ENCODE assay signal across 25 cellular contexts in the genomic region with DNA sequence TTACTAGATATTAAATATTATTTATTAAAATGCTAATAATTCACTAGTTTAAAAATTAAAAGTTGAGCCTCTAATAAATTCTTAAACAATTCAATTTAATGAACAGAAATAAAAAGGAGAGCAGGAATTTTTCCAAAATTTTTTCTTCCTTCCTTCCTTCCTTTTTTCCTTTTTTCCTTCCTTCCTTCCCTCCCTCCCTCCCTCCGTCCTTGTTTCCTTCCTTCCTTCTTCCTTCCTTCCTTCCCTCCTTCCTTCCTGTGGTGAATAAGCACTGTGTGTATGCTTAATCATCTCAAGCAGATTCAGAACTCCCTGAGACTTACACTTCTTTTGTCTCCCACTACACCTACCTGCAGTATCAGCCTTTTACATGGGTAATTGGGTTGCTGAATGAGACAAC.
"Had no signal": no experiment of that assay in that cellular context is flagged by ENCODE, and none has a peak within 500 bp of the region (broad histone marks: within the 10 kb centered on the region; RNA-seq: fewer than 3 reads in every experiment).

No MANE protein-coding gene starts in this region.

- H3K4me1 Mint-ChIP-seq: activated CD4-positive, alpha-beta T cell treated with anti-CD3 and anti-CD28 coated beads, Interleukin-2, amount 10 ng/mL, durations not matched to agents 7 days and 5 days; activated naive CD4-positive, alpha-beta T cell treated with anti-CD3 and anti-CD28 coated beads, Interleukin-2, amount 10 ng/mL, durations not matched to agents 7 days and 5 days; activated T-helper 17 cell treated with anti-CD3 and anti-CD28 coated beads, Interleukin-2, amount 50 U/mL, for 72 hours; T-cell had no signal

- H3K36me3 Mint-ChIP-seq: activated CD4-positive, alpha-beta memory T cell treated with anti-CD3 and anti-CD28 coated beads for 36 hours; activated naive CD4-positive, alpha-beta T cell treated with anti-CD3 and anti-CD28 coated beads, Interleukin-2, amount 10 ng/mL, durations not matched to agents 7 days and 5 days; activated naive CD8-positive, alpha-beta T cell treated with anti-CD3 and anti-CD28 coated beads for 36 hours; T-cell had no signal

- H3K4me3 ChIP-seq: adrenal gland, colonic mucosa had no signal

- H3K27me3 ChIP-seq: adrenal gland, colonic mucosa had no signal

- DNase-seq: activated CD4-positive, alpha-beta memory T cell treated with anti-CD3 and anti-CD28 coated beads for 36 hours; activated CD4-positive, alpha-beta T cell treated with anti-CD3 and anti-CD28 coated beads, Interleukin-2, amount 10 ng/mL, durations not matched to agents 7 days and 5 days; activated CD4-positive, CD25-positive, alpha-beta regulatory T cell; activated CD8-positive, alpha-beta memory T cell treated with anti-CD3 and anti-CD28 coated beads for 24 hours; activated gamma-delta T cell; activated naive CD4-positive, alpha-beta T cell treated with anti-CD3 and anti-CD28 coated beads, Interleukin-2, amount 10 ng/mL, durations not matched to agents 7 days and 5 days; activated naive CD8-positive, alpha-beta T cell treated with anti-CD3 and anti-CD28 coated beads for 36 hours; activated T-cell treated with anti-CD3 and anti-CD28 coated beads, Interleukin-2, amount 50 U/mL, for 4 hours; adrenal gland; anterior cingulate cortex; cerebellar nuclear complex; colonic mucosa; Kasumi-1; NCI-H1105; NCI-H146; NCI-H187 treated with DMSO at 0.1 percent for 48 hours; NCI-H2081 treated with DMSO at 0.1 percent for 48 hours; NCI-H446; NCI-H524; SHP77 treated with DMSO at 0.1 percent for 48 hours; T-cell; T-helper 2 cell; T1000 had no signal

- H3K4me3 Mint-ChIP-seq: activated CD4-positive, alpha-beta memory T cell treated with anti-CD3 and anti-CD28 coated beads for 36 hours; activated CD4-positive, alpha-beta T cell treated with anti-CD3 and anti-CD28 coated beads, Interleukin-2, amount 10 ng/mL, durations not matched to agents 7 days and 5 days; activated naive CD4-positive, alpha-beta T cell treated with anti-CD3 and anti-CD28 coated beads, Interleukin-2, amount 10 ng/mL, durations not matched to agents 7 days and 5 days; activated naive CD8-positive, alpha-beta T cell treated with anti-CD3 and anti-CD28 coated beads for 36 hours; activated T-cell treated with anti-CD3 and anti-CD28 coated beads, Interleukin-2, amount 50 U/mL, for 4 hours; activated T-helper 17 cell treated with anti-CD3 and anti-CD28 coated beads, Interleukin-2, amount 50 U/mL, for 72 hours; T-cell had no signal

- H3K36me3 ChIP-seq: adrenal gland, colonic mucosa had no signal

- H3K27ac ChIP-seq: adrenal gland, colonic mucosa, VCaP had no signal

- H3K9me3 ChIP-seq: adrenal gland, colonic mucosa had no signal

- H3K27ac Mint-ChIP-seq: activated CD4-positive, alpha-beta memory T cell treated with anti-CD3 and anti-CD28 coated beads for 36 hours; activated CD4-positive, alpha-beta T cell treated with anti-CD3 and anti-CD28 coated beads, Interleukin-2, amount 10 ng/mL, durations not matched to agents 7 days and 5 days; activated naive CD4-positive, alpha-beta T cell treated with anti-CD3 and anti-CD28 coated beads, Interleukin-2, amount 10 ng/mL, durations not matched to agents 7 days and 5 days; activated naive CD8-positive, alpha-beta T cell treated with anti-CD3 and anti-CD28 coated beads for 36 hours; activated T-helper 17 cell treated with anti-CD3 and anti-CD28 coated beads, Interleukin-2, amount 50 U/mL, for 72 hours; T-cell had no signal

- H3K4me1 ChIP-seq: adrenal gland, colonic mucosa had no signal

- H3K9me3 Mint-ChIP-seq: activated CD4-positive, alpha-beta memory T cell treated with anti-CD3 and anti-CD28 coated beads for 36 hours; activated CD4-positive, alpha-beta T cell treated with anti-CD3 and anti-CD28 coated beads, Interleukin-2, amount 10 ng/mL, durations not matched to agents 7 days and 5 days; activated naive CD4-positive, alpha-beta T cell treated with anti-CD3 and anti-CD28 coated beads, Interleukin-2, amount 10 ng/mL, durations not matched to agents 7 days and 5 days; activated naive CD8-positive, alpha-beta T cell treated with anti-CD3 and anti-CD28 coated beads for 36 hours; activated T-cell treated with anti-CD3 and anti-CD28 coated beads, Interleukin-2, amount 50 U/mL, for 4 hours; activated T-helper 17 cell treated with anti-CD3 and anti-CD28 coated beads, Interleukin-2, amount 50 U/mL, for 72 hours; T-cell had no signal

- H3K27me3 Mint-ChIP-seq: activated naive CD4-positive, alpha-beta T cell treated with anti-CD3 and anti-CD28 coated beads, Interleukin-2, amount 10 ng/mL, durations not matched to agents 7 days and 5 days; activated T-helper 17 cell treated with anti-CD3 and anti-CD28 coated beads, Interleukin-2, amount 50 U/mL, for 72 hours had no signal

- ATAC-seq: activated T-cell treated with anti-CD3 and anti-CD28 coated beads, Interleukin-2, amount 50 U/mL, for 4 hours; activated T-helper 17 cell treated with anti-CD3 and anti-CD28 coated beads, Interleukin-2, amount 50 U/mL, for 72 hours; T-cell had no signal
